ENCODE assay signal across 14 cellular contexts in the genomic region with DNA sequence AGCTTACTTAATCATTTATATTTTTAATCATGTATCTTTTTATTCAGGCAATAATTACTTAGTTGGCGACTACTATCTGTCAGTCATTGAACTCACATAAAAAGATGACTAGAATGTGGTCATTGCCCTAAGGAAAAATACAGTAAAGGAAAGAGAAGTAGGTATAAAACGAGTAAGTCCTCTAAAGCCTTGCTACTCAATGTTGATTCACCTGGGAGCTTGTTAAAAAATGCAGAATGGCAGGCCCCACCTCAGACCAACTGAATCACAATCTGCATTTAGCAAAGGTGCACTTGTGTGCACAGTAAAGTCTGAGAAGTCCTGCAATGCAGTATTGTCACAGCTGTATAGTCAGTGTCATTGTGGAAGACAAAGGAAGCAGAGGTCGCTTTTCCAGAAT.
DNase-seq lines count a peak whose midpoint lies in the region; ATAC-seq, FAIRE-seq and TF ChIP-seq lines count a peak whose summit lies in the region.
"Had no signal": no experiment of that assay in that cellular context is flagged by ENCODE, and none has a peak within 500 bp of the region (broad histone marks: within the 10 kb centered on the region; RNA-seq: fewer than 3 reads in every experiment).

No MANE protein-coding gene starts in this region.

- no peaks in the 10 kb centered on the region for H3K9me3 ChIP-seq in PC-3 (ENCODE audit: low read length)
- no peaks in the 10 kb centered on the region for H3K9me3 ChIP-seq in esophagus squamous epithelium
- H3K9me3 ChIP-seq in trophoblast cell (ENCODE audit: insufficient read depth, low read depth, low read length), result no peaks in the 10 kb centered on the region
- H3K9me3 ChIP-seq in right cardiac atrium (ENCODE audit: control insufficient read depth, low read length), result no peaks in the 10 kb centered on the region
- H3K9me3 ChIP-seq: BLaER1 treated with 17β-estradiol and CSF1 and Interleukin-3, amounts not matched to agents 10 nM and 100 nM had no signal

- H3K36me3 ChIP-seq in GM23338 (ENCODE audit: insufficient read depth) (no peaks in the 10 kb centered on the region), PC-3 (ENCODE audit: low read depth, low read length) (no peaks in the 10 kb centered on the region), esophagus squamous epithelium (no peaks in the 10 kb centered on the region), trophoblast cell (ENCODE audit: control insufficient read depth in 1 of 2, insufficient read depth in 2 of 2, low read length in 2 of 2) (no peaks in the 10 kb centered on the region)
- H3K36me3 ChIP-seq: BLaER1 treated with 17β-estradiol and CSF1 and Interleukin-3, amounts not matched to agents 10 nM and 100 nM had no signal

- no peak for FAIRE-seq in HTR-8/SVneo (lab: Jason Lieb, UNC)
- FAIRE-seq: GM12878, HepG2 had no signal

- POLR2A ChIA-PET in PC-3 (lab: Charles Lee; ENCODE audit: unreplicated experiment), result no interaction called here

- H3K14ac ChIP-seq in trophoblast cell (ENCODE audit: low read length), result no peak overlapping the region

- TF ChIP-seq CTCF in GM23338 (conservative IDR thresholded peaks at IDR 0.05; ENCODE audit: low read depth in 2 of 2) (no peak), PC-3 (conservative IDR thresholded peaks at IDR 0.05; ENCODE audit: low read depth, low read length) (no peak), esophagus squamous epithelium (IDR thresholded peaks at IDR 0.05) (no peak)

- H3K9me3 Mint-ChIP-seq in GM23338, result no peaks in the 10 kb centered on the region
- H3K9me3 Mint-ChIP-seq: HFFc6 had no signal

- H3K27ac Mint-ChIP-seq in GM23338, result no peak overlapping the region
- H3K27ac Mint-ChIP-seq: CD4-positive, CD25-positive, alpha-beta regulatory T cell; HFFc6 had no signal

- no peak overlapping the region for H4K8ac ChIP-seq in trophoblast cell (ENCODE audit: low read depth, low read length)

- H3K27me3 ChIP-seq in GM23338 (ENCODE audit: insufficient read depth) (no peaks in the 10 kb centered on the region), PC-3 (ENCODE audit: low read length) (no peaks in the 10 kb centered on the region), esophagus squamous epithelium (no peaks in the 10 kb centered on the region), trophoblast cell (ENCODE audit: insufficient read depth, low read length) (no peaks in the 10 kb centered on the region), right cardiac atrium (ENCODE audit: control insufficient read depth, insufficient read depth) (no peaks in the 10 kb centered on the region)
- H3K27me3 ChIP-seq: BLaER1 treated with 17β-estradiol and CSF1 and Interleukin-3, amounts not matched to agents 10 nM and 100 nM had no signal

- H3K27ac ChIP-seq in GM23338 (ENCODE audit: low read depth) (no peak overlapping the region), PC-3 (ENCODE audit: low read length) (peak overlapping the region; percentile 77), esophagus squamous epithelium (peak overlapping the region in 3 of 4 donors; percentile 53 to 69 (median 54)), trophoblast cell (ENCODE audit: low read depth, low read length) (no peak overlapping the region), right cardiac atrium (ENCODE audit: low read length) (no peak overlapping the region)
- H3K27ac ChIP-seq: BLaER1 treated with 17β-estradiol and CSF1 and Interleukin-3, amounts not matched to agents 10 nM and 100 nM had no signal

- no peaks in the 10 kb centered on the region for H3K27me3 Mint-ChIP-seq in GM23338 (ENCODE audit: insufficient read depth, low read depth, poor library complexity)
- H3K27me3 Mint-ChIP-seq: CD4-positive, CD25-positive, alpha-beta regulatory T cell had no signal

- intact Hi-C loops in PC-3 (cut with micrococcal nuclease), result loop anchor here (5.0 kb wide), 1 partner anchor 152 kb away; no protein-coding TSS in a partner anchor
- intact Hi-C loops in esophagus squamous epithelium (cut with DNase I), result no loop called here
- intact Hi-C loops in right cardiac atrium (cut with DNase I), result no loop called here

- CTCF ChIA-PET in PC-3 (lab: Charles Lee), result interaction anchor here (0.5 kb wide), 1 partner anchor 642 kb away, joined by 9 read pairs; the partner anchor contains the start of gene ZNF608

- no peak overlapping the region for H2BK120ac ChIP-seq in trophoblast cell (ENCODE audit: insufficient read depth, low read length, poor library complexity)

- no peak overlapping the region for H2BK12ac ChIP-seq in trophoblast cell (ENCODE audit: low read length)

- no peaks in the 10 kb centered on the region for H3K79me2 ChIP-seq in GM23338 (replicated peaks; ENCODE audit: insufficient read depth)
- no peaks in the 10 kb centered on the region for H3K79me2 ChIP-seq in PC-3 (ENCODE audit: low read length)
- H3K79me2 ChIP-seq in trophoblast cell (ENCODE audit: control insufficient read depth, insufficient read depth, low read length, poor library complexity), result no peaks in the 10 kb centered on the region

- H2AK5ac ChIP-seq in trophoblast cell (ENCODE audit: low read length), result no peak overlapping the region

- H2AFZ ChIP-seq in GM23338 (peak overlapping the region; percentile 19; the same call in 1 of the 2 replicates), PC-3 (ENCODE audit: low read length) (no peak overlapping the region), trophoblast cell (ENCODE audit: insufficient read depth, low read length, poor library complexity) (no peak overlapping the region)

- no peak overlapping the region for H3K4me2 ChIP-seq in GM23338
- peak overlapping the region; percentile 37 for H3K4me2 ChIP-seq in PC-3 (ENCODE audit: low read length)
- no peak overlapping the region for H3K4me2 ChIP-seq in trophoblast cell (ENCODE audit: low read length)
- H3K4me2 ChIP-seq: BLaER1 treated with 17β-estradiol and CSF1 and Interleukin-3, amounts not matched to agents 10 nM and 100 nM had no signal

- no peak for DNase-seq in GM23338 (ENCODE audit: low spot score)
- peak; percentile 80 for DNase-seq in PC-3
- DNase-seq in esophagus squamous epithelium (lab: John Stamatoyannopoulos, UW), result no peak
- DNase-seq in trophoblast cell, result peak; percentile 5 to 27
- DNase-seq in NCI-H526 (lab: John Stamatoyannopoulos, UW), result no peak
- no peak for DNase-seq in right cardiac atrium
- DNase-seq in HTR-8/SVneo (ENCODE audit: insufficient read length, low spot score), result no peak
- DNase-seq: Calu3; CD4-positive, CD25-positive, alpha-beta regulatory T cell; DMS79 had no signal

- H4K20me1 ChIP-seq in GM23338 (replicated peaks; ENCODE audit: insufficient read depth) (no peaks in the 10 kb centered on the region), PC-3 (ENCODE audit: low read length) (no peaks in the 10 kb centered on the region)
- H4K20me1 ChIP-seq: BLaER1 treated with 17β-estradiol and CSF1 and Interleukin-3, amounts not matched to agents 10 nM and 100 nM had no signal

- H3K4me1 ChIP-seq in GM23338 (ENCODE audit: insufficient read depth) (no peaks in the 10 kb centered on the region), PC-3 (ENCODE audit: insufficient read depth, low read length) (peaks cover 26% of the 10 kb centered on the region), esophagus squamous epithelium (peaks cover 0 to 39% (median 0%) of the 10 kb centered on the region in 3 donors), trophoblast cell (ENCODE audit: control insufficient read depth in 1 of 2, insufficient read depth in 2 of 2, low read length in 2 of 2) (no peaks in the 10 kb centered on the region), right cardiac atrium (ENCODE audit: control insufficient read depth, insufficient read depth, low read length) (no peaks in the 10 kb centered on the region)
- H3K4me1 ChIP-seq: BLaER1 treated with 17β-estradiol and CSF1 and Interleukin-3, amounts not matched to agents 10 nM and 100 nM had no signal

- H4K12ac ChIP-seq in trophoblast cell (ENCODE audit: low read depth, low read length), result no peak overlapping the region

- BruUV-seq in PC-3 (replicated peaks; lab: Mats Ljungman, UMichigan), result no TSS peak

- H3K9me2 ChIP-seq in GM23338 (ENCODE audit: insufficient read depth) (peaks cover 7% of the 10 kb centered on the region; the same call in 1 of the 2 replicates), PC-3 (replicated peaks; ENCODE audit: low read length) (no peaks in the 10 kb centered on the region)

- H3K9ac ChIP-seq in PC-3 (ENCODE audit: low read length), result no peak overlapping the region
- H3K9ac ChIP-seq in trophoblast cell (ENCODE audit: low read length), result no peak overlapping the region
- H3K9ac ChIP-seq: BLaER1 treated with 17β-estradiol and CSF1 and Interleukin-3, amounts not matched to agents 10 nM and 100 nM had no signal

- 45 to 55% methylated on average over 3 of the region's 3 CpGs for WGBS in esophagus squamous epithelium, 2 donors
- WGBS in trophoblast cell (ENCODE audit: extremely low coverage, insufficient coverage, insufficient read length), result no CpG with 5 or more reads among the region's 3 CpGs
- WGBS in right cardiac atrium, result 89% methylated on average over 3 of the region's 3 CpGs

- H3F3A ChIP-seq in GM23338 (replicated peaks; ENCODE audit: low read depth), result no peaks in the 10 kb centered on the region
- no peaks in the 10 kb centered on the region for H3F3A ChIP-seq in PC-3 (ENCODE audit: low read length, unreplicated experiment)

- no peaks in the 10 kb centered on the region for H3K36me3 Mint-ChIP-seq in GM23338 (ENCODE audit: low read depth)
- H3K36me3 Mint-ChIP-seq: CD4-positive, CD25-positive, alpha-beta regulatory T cell had no signal

- H3K18ac ChIP-seq in trophoblast cell (ENCODE audit: low read length), result no peak overlapping the region

- no peaks in the 10 kb centered on the region for H3K4me1 Mint-ChIP-seq in GM23338
- H3K4me1 Mint-ChIP-seq: CD4-positive, CD25-positive, alpha-beta regulatory T cell had no signal

- TF ChIP-seq POLR2A in esophagus squamous epithelium (IDR thresholded peaks at IDR 0.05), result no peak

- ATAC-seq in GM23338, result no peak
- peak; percentile 69 for ATAC-seq in PC-3
- ATAC-seq in right cardiac atrium, result no peak
- ATAC-seq: GM12878, HepG2 had no signal

- H3K23ac ChIP-seq in trophoblast cell (ENCODE audit: low read length), result no peak overlapping the region

- no peak overlapping the region for H3K4ac ChIP-seq in trophoblast cell (ENCODE audit: low read depth, low read length)

- H3K4me3 Mint-ChIP-seq in GM23338, result no peak overlapping the region
- H3K4me3 Mint-ChIP-seq: CD4-positive, CD25-positive, alpha-beta regulatory T cell; HFFc6 had no signal

- no peaks in the 10 kb centered on the region for H3K79me1 ChIP-seq in trophoblast cell (ENCODE audit: low read length)

- H3K4me3 ChIP-seq in GM23338 (no peak overlapping the region), PC-3 (ENCODE audit: low read length) (0 out of 2 replicates have a peak overlapping the region, but pooled peaks have one; percentile 5), esophagus squamous epithelium (no peak overlapping the region), trophoblast cell (ENCODE audit: low read depth, low read length) (no peak overlapping the region), right cardiac atrium (ENCODE audit: low read length) (no peak overlapping the region)
- H3K4me3 ChIP-seq: BLaER1 treated with 17β-estradiol and CSF1 and Interleukin-3, amounts not matched to agents 10 nM and 100 nM; GM12878 had no signal

- H2BK5ac ChIP-seq in trophoblast cell (ENCODE audit: low read depth, low read length, poor library complexity), result no peak overlapping the region

- no peak overlapping the region for H4K91ac ChIP-seq in trophoblast cell (ENCODE audit: low read depth, low read length)

TF ChIP-seq in GM23338, 12 proteins besides CTCF, POLR2A, EP300 and RAD21 (continues in another document):
- no peak for TF ChIP-seq ZNF331 (CRISPR knock-in tag; IDR thresholded peaks at IDR 0.05; ENCODE audit: low read depth)
- TF ChIP-seq EZH2 (IDR thresholded peaks at IDR 0.05; ENCODE audit: low read depth, unreplicated experiment), result no peak

Comparison
In these comparisons a context has a peak if more than half of its experiments do, and no peak if none do; other contexts are left out.
1. DNase-seq: peak in PC-3 (single experiment) and trophoblast cell (2 of 2); none in GM23338 (single experiment), esophagus squamous epithelium (single experiment), NCI-H526 (0 of 2), right cardiac atrium (0 of 3) and HTR-8/SVneo (single experiment).
2. H3K27ac ChIP-seq: peak in PC-3 (single experiment) and esophagus squamous epithelium (3 of 4); none in GM23338 (single experiment), trophoblast cell (single experiment) and right cardiac atrium (single experiment).